Comparison of ENCODE assay signal across 1 cellular context in the genomic region with DNA sequence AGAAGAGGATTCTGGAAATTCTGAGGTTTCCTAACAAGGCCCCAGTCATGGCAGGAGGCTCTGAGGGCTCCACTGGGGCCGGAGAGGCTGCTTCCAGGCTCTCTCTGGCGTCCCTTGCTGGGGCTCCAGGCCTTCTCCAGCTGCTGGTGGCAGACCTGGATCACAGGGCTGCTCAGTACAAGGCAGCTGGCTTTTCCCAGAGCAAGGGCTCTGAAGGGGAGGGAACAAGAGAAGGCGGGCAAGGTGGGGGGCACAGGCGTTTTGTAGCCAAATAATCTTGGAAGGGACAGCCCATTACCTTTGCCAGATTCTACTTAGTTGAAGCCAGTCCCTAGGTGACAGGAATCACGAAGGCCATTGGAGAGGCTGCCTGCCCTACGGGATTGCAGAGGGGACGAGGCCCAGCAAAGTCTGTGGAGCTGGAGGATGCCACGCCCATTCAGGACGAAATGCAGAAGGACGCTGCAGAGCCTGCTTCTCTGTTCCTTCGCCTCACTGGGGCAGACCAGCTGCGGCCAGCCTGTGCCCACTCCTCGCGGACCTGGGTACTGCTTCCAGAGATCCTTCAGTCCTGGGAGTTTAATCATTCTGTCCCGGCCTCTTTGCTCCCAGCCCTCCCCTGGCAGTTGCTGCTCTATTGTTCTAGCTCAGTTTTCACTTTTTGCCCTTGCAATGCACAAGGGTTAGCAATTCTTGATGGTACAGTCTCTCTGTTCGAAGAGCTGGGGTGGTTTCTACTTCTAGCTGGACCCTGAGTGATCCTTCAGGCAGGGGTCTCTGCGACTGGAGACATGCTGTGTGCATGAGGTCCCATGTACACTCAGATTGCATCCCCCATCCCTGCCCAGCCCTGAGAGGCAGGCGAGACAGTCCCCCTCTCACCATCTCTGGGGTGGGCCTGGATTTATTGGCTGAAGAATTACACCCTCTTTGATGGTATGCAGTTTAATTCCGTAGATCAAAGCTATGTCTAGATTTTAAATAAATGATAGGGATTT.
TF ChIP-seq lines count a peak whose summit lies in the region.

No MANE protein-coding gene starts in this region.

TF ChIP-seq in H1, 55 proteins besides CTCF, POLR2A, EP300 and RAD21:
- TF ChIP-seq TAF1 (IDR thresholded peaks at IDR 0.05; ENCODE audit: low read depth, low read length): no peak
- TF ChIP-seq SRF (IDR thresholded peaks at IDR 0.05; ENCODE audit: low read depth, low read length): no peak
- TF ChIP-seq HDAC6 (IDR thresholded peaks at IDR 0.05; ENCODE audit: low read depth, low read length): no peak
- TF ChIP-seq ATF2 (IDR thresholded peaks at IDR 0.05; ENCODE audit: low read length): no peak
- TF ChIP-seq GABPA (IDR thresholded peaks at IDR 0.05; ENCODE audit: borderline replicate concordance, insufficient read depth, low read length): no peak
- no peak for TF ChIP-seq YY1 (IDR thresholded peaks at IDR 0.05; ENCODE audit: low read depth, low read length)
TF ChIP-seq in H1: peak in this region for 0.
